12 cellular contexts compared by ENCODE assay signal in genomic region chr13:51942189-51942588, GRCh38.
DNase-seq lines count a peak whose midpoint lies in the region; ATAC-seq and TF ChIP-seq lines count a peak whose summit lies in the region.
"Had no signal": no experiment of that assay in that cellular context is flagged by ENCODE, and none has a peak within 500 bp of the region (broad histone marks: within the 10 kb centered on the region; RNA-seq: fewer than 3 reads in every experiment).

No MANE protein-coding gene starts in this region.

- CTCF ChIA-PET in CD8-positive, alpha-beta memory T cell (lab: Charles Lee), result no interaction called here
- CTCF ChIA-PET in PC-3 (lab: Charles Lee), result no interaction called here
- CTCF ChIA-PET in mammary epithelial cell (lab: Charles Lee; ENCODE audit: low non-redundant PET), result no interaction called here

- H3K9me3 Mint-ChIP-seq in CD8-positive, alpha-beta memory T cell, result no peaks in the 10 kb centered on the region
- H3K9me3 Mint-ChIP-seq: mesothelial cell of epicardium had no signal

- 68% methylated on average over 6 of the region's 9 CpGs for WGBS in mammary epithelial cell (ENCODE audit: low coverage, missing lambda C conversion rate)

- peak; percentile 14 for DNase-seq in A172 (ENCODE audit: low spot score)
- DNase-seq in CD8-positive, alpha-beta memory T cell, result peak in 1 of 5 donors; percentile 36
- DNase-seq in PC-3, result peak; percentile 54
- peak; percentile 38 for DNase-seq in mammary epithelial cell
- DNase-seq in activated gamma-delta T cell (lab: John Stamatoyannopoulos, UW), result no peak
- DNase-seq in epidermal melanocyte (ENCODE audit: insufficient read length, low spot score), result no peak
- DNase-seq: head of caudate nucleus, retina had no signal

- H3K4me3 Mint-ChIP-seq in CD8-positive, alpha-beta memory T cell, result peak overlapping the region in 5 of 7 donors; percentile 3 to 86 (median 61)
- H3K4me3 Mint-ChIP-seq: mesothelial cell of epicardium had no signal

- peak; percentile 35; the same call in 1 of the 2 replicates for ATAC-seq in PC-3
- ATAC-seq in GM19023 (IDR thresholded peaks at IDR 0.05; ENCODE audit: unreplicated experiment), result no peak
- ATAC-seq in HG02981 (IDR thresholded peaks at IDR 0.05; ENCODE audit: unreplicated experiment), result no peak
- ATAC-seq: GM12878 had no signal

- no peak overlapping the region for H3K27ac ChIP-seq in CD8-positive, alpha-beta memory T cell (ENCODE audit: low read depth, low read length)
- H3K27ac ChIP-seq in PC-3 (ENCODE audit: low read length) (no peak overlapping the region), mammary epithelial cell (ENCODE audit: insufficient read depth, low read depth, low read length) (no peak overlapping the region)

- H3K9me3 ChIP-seq in CD8-positive, alpha-beta memory T cell (ENCODE audit: low read length), result no peaks in the 10 kb centered on the region
- H3K9me3 ChIP-seq in PC-3 (ENCODE audit: low read length) (no peaks in the 10 kb centered on the region), mammary epithelial cell (replicated peaks; ENCODE audit: insufficient read depth, low read length) (no peaks in the 10 kb centered on the region)

- H3K9me2 ChIP-seq in PC-3 (replicated peaks; ENCODE audit: low read length), result no peaks in the 10 kb centered on the region

- H3K4me1 ChIP-seq in CD8-positive, alpha-beta memory T cell (ENCODE audit: insufficient read depth, low read length), result peaks cover 36% of the 10 kb centered on the region
- peaks cover 7% of the 10 kb centered on the region; the same call in 1 of the 2 replicates for H3K4me1 ChIP-seq in PC-3 (ENCODE audit: insufficient read depth, low read length)
- H3K4me1 ChIP-seq in mammary epithelial cell (ENCODE audit: insufficient read depth, low read length), result no peaks in the 10 kb centered on the region

- H3K27me3 Mint-ChIP-seq in CD8-positive, alpha-beta memory T cell, result peaks cover 10 to 19% of the 10 kb centered on the region in 2 donors

- H3K4me2 ChIP-seq in PC-3 (ENCODE audit: low read length) (peak overlapping the region; percentile 34; the same call in 1 of the 2 replicates), mammary epithelial cell (ENCODE audit: insufficient read depth, low read depth, low read length) (no peak overlapping the region)

- no peak for TF ChIP-seq CTCF in PC-3 (conservative IDR thresholded peaks at IDR 0.05; ENCODE audit: low read depth, low read length)
- no peak for TF ChIP-seq CTCF in mammary epithelial cell (conservative IDR thresholded peaks at IDR 0.05 in 1 of 2, IDR thresholded peaks at IDR 0.05 in 1 of 2; ENCODE audit: extremely low read depth in 1 of 2, insufficient read depth in 1 of 2, low read depth in 1 of 2, low read length in 2 of 2)

- no peak overlapping the region for H2AFZ ChIP-seq in PC-3 (ENCODE audit: low read length)
- no peak overlapping the region for H2AFZ ChIP-seq in mammary epithelial cell (ENCODE audit: low read depth, low read length)

- POLR2A ChIA-PET in CD8-positive, alpha-beta memory T cell (lab: Charles Lee), result no interaction called here
- POLR2A ChIA-PET in PC-3 (lab: Charles Lee; ENCODE audit: unreplicated experiment), result no interaction called here

- BruUV-seq in PC-3 (replicated peaks; lab: Mats Ljungman, UMichigan) (no TSS peak), mammary epithelial cell (replicated peaks; lab: Mats Ljungman, UMichigan) (no TSS peak)

- H3K79me2 ChIP-seq in PC-3 (ENCODE audit: low read length) (no peaks in the 10 kb centered on the region), mammary epithelial cell (ENCODE audit: insufficient read depth, low read length) (no peaks in the 10 kb centered on the region)

- H3K36me3 Mint-ChIP-seq in CD8-positive, alpha-beta memory T cell, result no peaks in the 10 kb centered on the region

- in situ Hi-C loops in mammary epithelial cell (cut with MboI; ENCODE audit: low sequenced_read_pairs in 2 of 2), result no loop called here

- H3K4me1 Mint-ChIP-seq in CD8-positive, alpha-beta memory T cell, result peaks cover 20 to 43% (median 30%) of the 10 kb centered on the region in 3 donors
- H3K4me1 Mint-ChIP-seq: mesothelial cell of epicardium had no signal

- H3K27me3 ChIP-seq in CD8-positive, alpha-beta memory T cell (ENCODE audit: insufficient read depth, low read length, poor library complexity, severe bottlenecking), result no peaks in the 10 kb centered on the region
- H3K27me3 ChIP-seq in PC-3 (ENCODE audit: low read length) (no peaks in the 10 kb centered on the region), mammary epithelial cell (ENCODE audit: insufficient read depth, low read length) (no peaks in the 10 kb centered on the region)

- H3K27ac Mint-ChIP-seq in CD8-positive, alpha-beta memory T cell, result peak overlapping the region in 2 of 8 donors; percentile 25 to 72
- H3K27ac Mint-ChIP-seq: mesothelial cell of epicardium had no signal

- H3K36me3 ChIP-seq in CD8-positive, alpha-beta memory T cell (ENCODE audit: insufficient read depth, low read length), result no peaks in the 10 kb centered on the region
- H3K36me3 ChIP-seq in PC-3 (ENCODE audit: low read depth, low read length) (no peaks in the 10 kb centered on the region), mammary epithelial cell (ENCODE audit: insufficient read depth, low read length) (no peaks in the 10 kb centered on the region)

- H3K4me3 ChIP-seq in CD8-positive, alpha-beta memory T cell (ENCODE audit: low read length), result peak overlapping the region; percentile 24
- H3K4me3 ChIP-seq in PC-3 (ENCODE audit: low read length) (no peak overlapping the region), mammary epithelial cell (replicated peaks in 1 of 3; ENCODE audit: insufficient read depth in 1 of 3, low read depth in 2 of 3, low read length in 3 of 3) (no peak overlapping the region)
- H3K4me3 ChIP-seq: GM12878 had no signal

- H4K20me1 ChIP-seq in PC-3 (ENCODE audit: low read length) (no peaks in the 10 kb centered on the region), mammary epithelial cell (ENCODE audit: insufficient read depth, low read length) (no peaks in the 10 kb centered on the region)

- intact Hi-C loops in PC-3 (cut with micrococcal nuclease), result no loop called here
- intact Hi-C loops in mammary epithelial cell (cut with micrococcal nuclease), result no loop called here

- H3K9ac ChIP-seq in PC-3 (ENCODE audit: low read length) (no peak overlapping the region), mammary epithelial cell (ENCODE audit: insufficient read depth, low read length) (no peak overlapping the region)

- no peaks in the 10 kb centered on the region for H3F3A ChIP-seq in PC-3 (ENCODE audit: low read length, unreplicated experiment)

- dilution Hi-C loops in mammary epithelial cell (cut with HindIII; ENCODE audit: low sequenced_read_pairs), result no loop called here

Comparison
In these comparisons a context has a peak if more than half of its experiments do, and no peak if none do; other contexts are left out.
1. DNase-seq: peak in A172 (single experiment), PC-3 (single experiment) and mammary epithelial cell (single experiment); none in activated gamma-delta T cell (single experiment) and epidermal melanocyte (single experiment).